Comparison of ENCODE assay signal across 31 cellular contexts in the genomic region with DNA sequence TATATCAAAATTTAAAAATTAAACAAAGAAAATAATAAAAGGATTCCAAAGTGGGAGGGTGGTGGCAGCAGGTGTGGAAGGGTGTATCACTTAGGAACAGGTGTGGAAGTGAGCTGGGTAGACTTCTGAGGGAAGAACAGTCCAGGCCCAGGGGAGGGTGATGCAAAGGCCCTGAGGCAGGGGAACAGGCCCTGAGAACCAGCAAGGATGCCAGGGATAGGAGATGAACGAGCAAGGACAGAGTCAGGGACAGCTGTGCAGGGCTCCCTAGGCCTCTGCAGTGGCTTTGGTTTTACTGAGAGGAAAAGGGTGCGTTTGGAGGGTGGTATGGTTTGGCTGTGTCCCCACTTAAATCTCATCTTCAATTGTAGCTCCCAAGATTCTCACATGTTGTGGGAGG. TPM values are rescaled to one million over a fixed set of nuclear protein-coding genes. Genes with fewer than 3 reads are reported as not detected.
"Had no signal": no experiment of that assay in that cellular context is flagged by ENCODE, and none has a peak within 500 bp of the region (broad histone marks: within the 10 kb centered on the region; RNA-seq: fewer than 3 reads in every experiment).

No MANE protein-coding gene starts in this region.

- H3K27me3 ChIP-seq: body of pancreas, breast epithelium had no signal

- H3K27ac Mint-ChIP-seq: activated CD4-positive, alpha-beta T cell treated with anti-CD3 and anti-CD28 coated beads, Interleukin-2, amount 10 ng/mL, durations not matched to agents 24 days and 14 days; activated CD8-positive, alpha-beta T cell treated with anti-CD3 and anti-CD28 coated beads, Interleukin-2, amount 10 ng/mL, durations not matched to agents 7 days and 5 days; activated naive CD4-positive, alpha-beta T cell treated with anti-CD3 and anti-CD28 coated beads, Interleukin-2, amount 50 U/mL, for 24 hours; activated naive CD8-positive, alpha-beta T cell treated with anti-CD3 and anti-CD28 coated beads, Interleukin-2, amount 10 ng/mL, durations not matched to agents 7 days and 5 days; activated T-cell treated with anti-CD3 and anti-CD28 coated beads, Interleukin-2, amount 50 U/mL, for 24 hours; activated T-helper 2 cell treated with anti-CD3 and anti-CD28 coated beads, Interferon-gamma antibody, Interleukin-2, Interleukin-4, amounts not matched to agents 10 μg/mL and 5 μg/mL and 100 μg/mL, durations not matched to agents 14 hours and 24 hours and 36 hours had no signal

- H3K4me1 Mint-ChIP-seq: activated CD4-positive, alpha-beta T cell treated with anti-CD3 and anti-CD28 coated beads, Interleukin-2, amount 10 ng/mL, durations not matched to agents 24 days and 14 days; activated naive CD4-positive, alpha-beta T cell treated with anti-CD3 and anti-CD28 coated beads, Interleukin-2, amount 50 U/mL, for 24 hours; activated naive CD8-positive, alpha-beta T cell treated with anti-CD3 and anti-CD28 coated beads, Interleukin-2, amount 10 ng/mL, durations not matched to agents 7 days and 5 days had no signal

- ATAC-seq: activated CD8-positive, alpha-beta T cell treated with anti-CD3 and anti-CD28 coated beads, Interleukin-2, amount 10 ng/mL, durations not matched to agents 7 days and 5 days; body of pancreas; K562; Panc1 had no signal

- H3K4me3 ChIP-seq: body of pancreas, breast epithelium, K562, SJCRH30, SK-N-MC had no signal

- H3K4me3 Mint-ChIP-seq: activated CD4-positive, alpha-beta T cell treated with anti-CD3 and anti-CD28 coated beads, Interleukin-2, amount 10 ng/mL, durations not matched to agents 24 days and 14 days; activated CD8-positive, alpha-beta T cell treated with anti-CD3 and anti-CD28 coated beads, Interleukin-2, amount 10 ng/mL, durations not matched to agents 7 days and 5 days; activated naive CD4-positive, alpha-beta T cell treated with anti-CD3 and anti-CD28 coated beads, Interleukin-2, amount 50 U/mL, for 24 hours; activated naive CD8-positive, alpha-beta T cell treated with anti-CD3 and anti-CD28 coated beads, Interleukin-2, amount 10 ng/mL, durations not matched to agents 7 days and 5 days; activated T-cell treated with anti-CD3 and anti-CD28 coated beads, Interleukin-2, amount 50 U/mL, for 24 hours had no signal

- DNase-seq: activated CD4-positive, alpha-beta T cell treated with anti-CD3 and anti-CD28 coated beads, Interleukin-2, amount 10 ng/mL, durations not matched to agents 24 days and 14 days; activated CD4-positive, alpha-beta T cell treated with anti-CD3 and anti-CD28 coated beads, Interleukin-2, amount 50 U/mL, for 4 hours; activated CD8-positive, alpha-beta T cell treated with anti-CD3 and anti-CD28 coated beads, Interleukin-2, amount 10 ng/mL, durations not matched to agents 7 days and 5 days; activated gamma-delta T cell; activated naive CD4-positive, alpha-beta T cell treated with Interleukin-2 at 50 U/mL for 16 hours; activated naive CD8-positive, alpha-beta T cell treated with anti-CD3 and anti-CD28 coated beads, Interleukin-2, amount 10 ng/mL, durations not matched to agents 7 days and 5 days; activated T-cell treated with anti-CD3 and anti-CD28 coated beads, Interleukin-2, amount 50 U/mL, for 24 hours; amygdala; body of pancreas; caudate nucleus; NCI-H1105; NCI-H1417 treated with DMSO at 0.1 percent for 48 hours; NCI-H187 treated with DMSO at 0.1 percent for 48 hours; NCI-H2081; NCI-H2171 treated with DMSO at 0.1 percent for 48 hours; NCI-H2227 treated with DMSO at 0.1 percent for 48 hours; NCI-H446; NCI-H524; NCI-H69; SHP77; SJCRH30; T1000 had no signal

- H3K9me3 ChIP-seq: body of pancreas, SJCRH30 had no signal

- H3K36me3 ChIP-seq: breast epithelium, SJCRH30 had no signal

- H3K27ac ChIP-seq: body of pancreas, breast epithelium, SJCRH30, SK-N-MC had no signal

- H3K36me3 Mint-ChIP-seq: activated naive CD8-positive, alpha-beta T cell treated with anti-CD3 and anti-CD28 coated beads, Interleukin-2, amount 10 ng/mL, durations not matched to agents 7 days and 5 days had no signal

- H3K4me1 ChIP-seq: body of pancreas, breast epithelium, SJCRH30 had no signal

RNA-seq across cellular contexts. Expression of gene RAET1E, which starts 9.4 kb away (rescaled TPM):
- total RNA-seq: activated CD4-positive, alpha-beta T cell treated with anti-CD3 and anti-CD28 coated beads, Interleukin-2, amount 10 ng/mL, durations not matched to agents 24 days and 14 days; activated CD8-positive, alpha-beta T cell treated with anti-CD3 and anti-CD28 coated beads, Interleukin-2, amount 10 ng/mL, durations not matched to agents 7 days and 5 days; activated naive CD8-positive, alpha-beta T cell treated with anti-CD3 and anti-CD28 coated beads, Interleukin-2, amount 10 ng/mL, durations not matched to agents 7 days and 5 days; activated T-helper 2 cell treated with anti-CD3 and anti-CD28 coated beads, Interferon-gamma antibody, Interleukin-2, Interleukin-4, amounts not matched to agents 10 μg/mL and 5 μg/mL and 100 μg/mL, durations not matched to agents 14 hours and 24 hours and 36 hours; astrocyte; body of pancreas; K562; SJCRH30; T-helper 1 cell treated with Interleukin-12 subunit alpha and Interleukin-12 subunit beta and Interleukin-4 antibody, amounts not matched to agents 30 ng/mL and 1 ng/mL, for 36 hours; T-helper 2 cell treated with Interferon-gamma antibody and Interleukin-4, amounts not matched to agents 100 ng/mL and 5 ng/mL, for 36 hours had no signal
- polyA plus RNA-seq: K562 had no signal

RNA-seq across cellular contexts. Expression of gene RAET1G, which starts 15.6 kb away (rescaled TPM):
- total RNA-seq: activated CD4-positive, alpha-beta T cell treated with anti-CD3 and anti-CD28 coated beads, Interleukin-2, amount 10 ng/mL, durations not matched to agents 24 days and 14 days; activated CD8-positive, alpha-beta T cell treated with anti-CD3 and anti-CD28 coated beads, Interleukin-2, amount 10 ng/mL, durations not matched to agents 7 days and 5 days; activated naive CD8-positive, alpha-beta T cell treated with anti-CD3 and anti-CD28 coated beads, Interleukin-2, amount 10 ng/mL, durations not matched to agents 7 days and 5 days; activated T-helper 2 cell treated with anti-CD3 and anti-CD28 coated beads, Interferon-gamma antibody, Interleukin-2, Interleukin-4, amounts not matched to agents 10 μg/mL and 5 μg/mL and 100 μg/mL, durations not matched to agents 14 hours and 24 hours and 36 hours; astrocyte; body of pancreas; K562; SJCRH30; T-helper 1 cell treated with Interleukin-12 subunit alpha and Interleukin-12 subunit beta and Interleukin-4 antibody, amounts not matched to agents 30 ng/mL and 1 ng/mL, for 36 hours; T-helper 2 cell treated with Interferon-gamma antibody and Interleukin-4, amounts not matched to agents 100 ng/mL and 5 ng/mL, for 36 hours had no signal

RNA-seq across cellular contexts. Expression of gene ULBP1, which starts 56.4 kb away (rescaled TPM):
- total RNA-seq: body of pancreas had no signal
